ENCODE assay signal across 23 cellular contexts in genomic region chr18:45557296-45557695, GRCh38. TPM values are rescaled to one million over a fixed set of nuclear protein-coding genes. Genes with fewer than 3 reads are reported as not detected.
"Had no signal": no experiment of that assay in that cellular context is flagged by ENCODE, and none has a peak within 500 bp of the region (broad histone marks: within the 10 kb centered on the region; RNA-seq: fewer than 3 reads in every experiment).

No MANE protein-coding gene starts in this region.

- H3K4me1 ChIP-seq: colonic mucosa, left ventricle myocardium inferior, psoas muscle had no signal

- H3K27ac ChIP-seq: colonic mucosa, heart right ventricle, left ventricle myocardium inferior, parathyroid adenoma, psoas muscle had no signal

- H3K27me3 ChIP-seq: colonic mucosa, heart right ventricle had no signal

- H3K27ac Mint-ChIP-seq: naive B cell; stimulated activated naive B cell treated with anti-CD40 and anti-IgM and Interleukin-4, amounts not matched to agents 10 μg/mL and 1 μg/mL and 100 μg/mL, for 72 hours; stimulated activated naive CD8-positive, alpha-beta T cell treated with anti-CD3 and anti-CD28 coated beads, Interleukin-15, amount 100 ng/mL, for 72 hours had no signal

- H3K36me3 Mint-ChIP-seq: naive B cell; stimulated activated naive B cell treated with anti-CD40 and anti-IgM and Interleukin-4, amounts not matched to agents 10 μg/mL and 1 μg/mL and 100 μg/mL, for 72 hours had no signal

- H3K4me3 Mint-ChIP-seq: naive B cell; nephron; stimulated activated naive B cell treated with anti-CD40 and anti-IgM and Interleukin-4, amounts not matched to agents 10 μg/mL and 1 μg/mL and 100 μg/mL, for 72 hours; stimulated activated naive CD8-positive, alpha-beta T cell treated with anti-CD3 and anti-CD28 coated beads, Interleukin-15, amount 100 ng/mL, for 72 hours had no signal

- ATAC-seq: psoas muscle; sciatic nerve; stimulated activated naive B cell treated with anti-CD40 and anti-IgM and Interleukin-4, amounts not matched to agents 10 μg/mL and 1 μg/mL and 100 μg/mL, for 72 hours; stimulated activated naive CD8-positive, alpha-beta T cell treated with anti-CD3 and anti-CD28 coated beads, Interleukin-15, amount 100 ng/mL, for 72 hours had no signal

- H3K4me3 ChIP-seq: colonic mucosa, heart right ventricle, left ventricle myocardium inferior, lung, psoas muscle had no signal

- H3K27me3 Mint-ChIP-seq: stimulated activated naive B cell treated with anti-CD40 and anti-IgM and Interleukin-4, amounts not matched to agents 10 μg/mL and 1 μg/mL and 100 μg/mL, for 72 hours; stimulated activated naive CD8-positive, alpha-beta T cell treated with anti-CD3 and anti-CD28 coated beads, Interleukin-15, amount 100 ng/mL, for 72 hours had no signal

- H3K9me3 Mint-ChIP-seq: nephron; stimulated activated naive B cell treated with anti-CD40 and anti-IgM and Interleukin-4, amounts not matched to agents 10 μg/mL and 1 μg/mL and 100 μg/mL, for 72 hours; stimulated activated naive CD8-positive, alpha-beta T cell treated with anti-CD3 and anti-CD28 coated beads, Interleukin-15, amount 100 ng/mL, for 72 hours had no signal

- DNase-seq: colonic mucosa; dermis blood vessel endothelial cell; heart right ventricle; islet precursor cell; left ventricle myocardium inferior; mesendoderm; naive B cell; occipital lobe; psoas muscle; stimulated activated CD4-positive, alpha-beta T cell treated with anti-CD3 and anti-CD28 coated beads, Interleukin-2, amount 100 ng/mL, for 24 hours; stimulated activated CD4-positive, alpha-beta T cell treated with anti-CD3 and anti-CD28 coated beads, Interleukin-4, amount 100 ng/mL, for 4 hours; stimulated activated naive B cell treated with anti-CD40 and anti-IgM and Interleukin-4, amounts not matched to agents 10 μg/mL and 1 μg/mL and 100 μg/mL, for 72 hours; stimulated activated naive CD8-positive, alpha-beta T cell treated with anti-CD3 and anti-CD28 coated beads, Interleukin-15, amount 100 ng/mL, for 72 hours; substantia nigra; trophoblast cell had no signal

- H3K4me1 Mint-ChIP-seq: stimulated activated naive B cell treated with anti-CD40 and anti-IgM and Interleukin-4, amounts not matched to agents 10 μg/mL and 1 μg/mL and 100 μg/mL, for 72 hours; stimulated activated naive CD8-positive, alpha-beta T cell treated with anti-CD3 and anti-CD28 coated beads, Interleukin-15, amount 100 ng/mL, for 72 hours had no signal

- H3K9me3 ChIP-seq: colonic mucosa, heart right ventricle, left ventricle myocardium inferior, psoas muscle had no signal

- H3K36me3 ChIP-seq: colonic mucosa, heart right ventricle, left ventricle myocardium inferior had no signal

- H3K9ac ChIP-seq: parathyroid adenoma had no signal

RNA-seq across cellular contexts. Expression of gene SLC14A2, which starts 58.0 kb away (rescaled TPM):
- total RNA-seq: cerebellum, colonic mucosa, dermis blood vessel endothelial cell, endothelial cell of umbilical vein, frontal cortex, skeletal muscle tissue had no signal
